21 cellular contexts compared by ENCODE assay signal in the genomic region with DNA sequence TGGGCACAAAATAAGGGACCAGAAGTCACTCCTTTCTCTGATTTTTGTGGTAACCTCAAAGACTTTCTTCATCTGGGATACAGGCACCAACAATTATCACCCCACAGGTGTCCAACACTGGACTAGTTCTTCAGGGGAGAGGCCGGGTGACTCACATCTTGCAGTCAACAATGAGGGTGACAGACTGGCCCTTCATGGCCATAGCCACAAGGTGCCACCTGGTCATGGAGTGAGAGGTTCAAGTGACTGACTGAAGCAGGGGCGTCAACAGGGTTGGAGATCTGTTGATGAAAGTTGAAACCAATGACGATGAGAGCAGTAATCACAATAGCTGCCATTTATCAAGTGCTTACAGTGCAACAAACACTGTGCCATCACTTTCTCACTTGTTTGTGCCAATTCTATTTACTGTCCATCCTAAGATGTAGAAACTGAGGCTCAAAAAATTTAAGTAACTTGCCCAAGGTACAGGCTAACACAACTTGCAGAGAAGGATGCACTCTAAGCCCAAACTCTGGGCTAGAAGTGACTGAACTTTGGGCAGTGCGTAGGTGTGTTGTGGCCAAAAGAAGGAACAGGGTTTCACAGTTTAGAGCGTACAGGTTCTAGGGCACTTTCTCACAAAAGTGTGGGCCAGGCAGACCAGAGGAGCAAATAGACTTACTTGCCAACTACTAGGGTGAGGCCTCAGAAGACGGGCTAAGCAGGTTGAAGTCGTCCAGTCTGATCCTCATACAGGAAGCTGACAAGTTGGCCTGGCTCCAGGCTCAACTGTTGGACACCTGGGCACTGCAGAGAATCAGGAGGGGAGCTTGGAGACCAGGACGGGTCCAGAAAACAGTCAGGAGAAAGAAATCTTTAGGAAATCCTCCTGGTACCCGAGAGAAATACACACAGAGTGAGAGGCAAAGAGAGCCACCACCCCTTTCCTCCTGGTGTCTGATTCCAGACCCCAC. TPM values are rescaled to one million over a fixed set of nuclear protein-coding genes. Genes with fewer than 3 reads are reported as not detected.
"Had no signal": no experiment of that assay in that cellular context is flagged by ENCODE, and none has a peak within 500 bp of the region (broad histone marks: within the 10 kb centered on the region; RNA-seq: fewer than 3 reads in every experiment).

No MANE protein-coding gene starts in this region.

- H3K4me3 Mint-ChIP-seq: activated B cell treated with CpG ODN at 0.5 μM for 24 hours; nephron; T-helper 2 cell treated with Interferon-gamma antibody and Interleukin-4, amounts not matched to agents 5 μg/mL and 100 μg/mL, for 36 hours had no signal

- H3K27ac Mint-ChIP-seq: activated B cell treated with CpG ODN at 0.5 μM for 24 hours; nephron; T-helper 2 cell treated with Interferon-gamma antibody and Interleukin-4, amounts not matched to agents 5 μg/mL and 100 μg/mL, for 36 hours had no signal

- H3K36me3 ChIP-seq: lower lobe of right lung, sigmoid colon, thyroid gland, uterus had no signal

- H3K27ac ChIP-seq: lower lobe of right lung, sigmoid colon, thyroid gland, uterus had no signal

- H3K4me1 Mint-ChIP-seq: nephron had no signal

- H3K27me3 ChIP-seq: thyroid gland, uterus had no signal

- DNase-seq: activated B cell treated with CpG ODN at 0.5 μM for 24 hours; activated CD4-positive, alpha-beta T cell treated with anti-CD3 and anti-CD28 coated beads for 4 hours; activated CD8-positive, alpha-beta memory T cell treated with anti-CD3 and anti-CD28 coated beads for 24 hours; activated CD8-positive, alpha-beta memory T cell treated with anti-CD3 and anti-CD28 coated beads, Interleukin-2, amount 50 U/mL, for 48 hours; activated effector memory CD4-positive, alpha-beta T cell treated with anti-CD3 and anti-CD28 coated beads, Interleukin-2, amount 50 U/mL, for 16 hours; activated naive CD4-positive, alpha-beta T cell treated with anti-CD3 and anti-CD28 coated beads, Interleukin-2, amount 50 U/mL, for 16 hours; activated T-cell treated with anti-CD3 and anti-CD28 coated beads, Interleukin-2, amount 50 U/mL, for 48 hours; aorta; cerebellar nuclear complex; cortex of kidney; effector memory CD4-positive, alpha-beta T cell; lower lobe of right lung; nucleus accumbens; sigmoid colon; stimulated activated CD4-positive, alpha-beta T cell treated with anti-CD3 and anti-CD28 coated beads, Interleukin-4, amount 100 ng/mL, for 24 hours; stimulated activated naive CD4-positive, alpha-beta T cell; uterus had no signal

- H3K27me3 Mint-ChIP-seq: activated B cell treated with CpG ODN at 0.5 μM for 24 hours had no signal

- H3K4me3 ChIP-seq: lower lobe of right lung, sigmoid colon, thyroid gland, uterus had no signal

- H3K4me1 ChIP-seq: lower lobe of right lung, sigmoid colon, thyroid gland, uterus had no signal

- H3K9me3 ChIP-seq: thyroid gland, uterus had no signal

RNA-seq across cellular contexts. Expression of gene HLA-DPA1, which starts 32.7 kb away (rescaled TPM):
- total RNA-seq: endothelial cell of umbilical vein had no signal
